9 cellular contexts compared by ENCODE assay signal in the genomic region with DNA sequence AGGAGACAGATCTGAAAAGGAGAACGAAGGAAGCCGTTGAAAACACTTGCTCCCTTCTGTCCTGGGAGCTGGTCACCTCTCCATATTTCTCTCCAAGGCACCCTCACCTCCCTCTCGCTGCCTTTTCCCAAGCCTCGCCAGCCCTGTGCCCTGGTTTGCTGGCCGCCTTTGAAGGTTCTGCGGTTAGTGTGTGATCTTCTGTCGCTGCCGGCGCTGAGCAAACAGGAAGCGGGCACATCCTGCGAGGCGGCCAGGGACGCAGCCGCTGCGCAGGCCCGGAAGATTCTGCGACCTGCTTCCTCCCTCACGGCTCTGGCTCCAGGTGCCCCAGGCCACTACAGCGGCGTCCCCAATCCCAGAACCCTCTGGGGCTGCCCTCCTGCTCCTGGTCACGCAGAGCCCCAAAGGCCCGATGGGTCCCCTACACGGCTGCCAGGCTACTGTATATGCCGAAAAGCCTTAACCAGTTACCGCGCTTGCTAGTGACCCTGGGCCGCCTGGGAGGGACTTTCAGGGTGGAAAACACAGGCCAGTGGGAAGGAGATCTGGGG. TPM values are rescaled to one million over a fixed set of nuclear protein-coding genes. Genes with fewer than 3 reads are reported as not detected.
DNase-seq lines count a peak whose midpoint lies in the region; ATAC-seq and TF ChIP-seq lines count a peak whose summit lies in the region.
"Had no signal": no experiment of that assay in that cellular context is flagged by ENCODE, and none has a peak within 500 bp of the region (broad histone marks: within the 10 kb centered on the region; RNA-seq: fewer than 3 reads in every experiment).

No MANE protein-coding gene starts in this region.

- H3K4me3 ChIP-seq in MM.1S (ENCODE audit: low read length) (peak overlapping the region; percentile 61), SJCRH30 (no peak overlapping the region)

- H3K4me1 Mint-ChIP-seq in activated CD8-positive, alpha-beta T cell treated with anti-CD3 and anti-CD28 coated beads, Interleukin-2, amount 10 ng/mL, durations not matched to agents 7 days and 5 days (ENCODE audit: low read depth) = peaks cover 60% of the 10 kb centered on the region
- peaks cover 1% of the 10 kb centered on the region for H3K4me1 Mint-ChIP-seq in progenitor cell of endocrine pancreas (ENCODE audit: low read depth)
- H3K4me1 Mint-ChIP-seq: neural crest cell had no signal

- H3K79me2 ChIP-seq in MM.1S (ENCODE audit: low read length) = peaks cover 37% of the 10 kb centered on the region

- H3K9me3 ChIP-seq in MM.1S (replicated peaks; ENCODE audit: insufficient read depth, low read length) (no peaks in the 10 kb centered on the region), SJCRH30 (replicated peaks) (no peaks in the 10 kb centered on the region)

- H3K4me3 Mint-ChIP-seq in activated CD8-positive, alpha-beta T cell treated with anti-CD3 and anti-CD28 coated beads, Interleukin-2, amount 10 ng/mL, durations not matched to agents 7 days and 5 days = peak overlapping the region; percentile 69
- no peak overlapping the region for H3K4me3 Mint-ChIP-seq in progenitor cell of endocrine pancreas (ENCODE audit: low read depth)
- H3K4me3 Mint-ChIP-seq: neural crest cell had no signal

- H4K20me1 ChIP-seq in MM.1S (ENCODE audit: insufficient read depth, low read length) = no peaks in the 10 kb centered on the region; the same call in 1 of the 2 replicates

- CTCF ChIA-PET in activated CD8-positive, alpha-beta T cell treated with anti-CD3 and anti-CD28 coated beads, Interleukin-2, amount 10 ng/mL, durations not matched to agents 7 days and 5 days (lab: Charles Lee) = interaction anchor here (1.1 to 3.2 kb wide), 3 partner anchors 17 to 33 kb away, joined by 4 to 12 read pairs (median 10); no protein-coding TSS in a partner anchor

- intact Hi-C loops in Right ventricle myocardium superior (cut with DNase I) = no loop called here

- no peak for TF ChIP-seq CTCF in MM.1S (IDR thresholded peaks at IDR 0.05; ENCODE audit: low read length)
- no peak for TF ChIP-seq CTCF in progenitor cell of endocrine pancreas (IDR thresholded peaks at IDR 0.05; ENCODE audit: unreplicated experiment)

- H3K4me2 ChIP-seq in MM.1S (ENCODE audit: low read depth, low read length) = peak overlapping the region; percentile 84

- ATAC-seq in GM19395 (IDR thresholded peaks at IDR 0.05; ENCODE audit: unreplicated experiment) = peak; percentile 28
- ATAC-seq in activated CD8-positive, alpha-beta T cell treated with anti-CD3 and anti-CD28 coated beads, Interleukin-2, amount 10 ng/mL, durations not matched to agents 7 days and 5 days = peak; percentile 40
- peak; percentile 68 for ATAC-seq in Right ventricle myocardium superior (ENCODE audit: poor library complexity)

- POLR2A ChIA-PET in activated CD8-positive, alpha-beta T cell treated with anti-CD3 and anti-CD28 coated beads, Interleukin-2, amount 10 ng/mL, durations not matched to agents 7 days and 5 days (lab: Charles Lee) = interaction anchor here (1.8 to 10.3 kb wide), 4 partner anchors 8 to 32 kb away, joined by 8 to 165 read pairs (median 86); no protein-coding TSS in a partner anchor

- H3K36me3 Mint-ChIP-seq in activated CD8-positive, alpha-beta T cell treated with anti-CD3 and anti-CD28 coated beads, Interleukin-2, amount 10 ng/mL, durations not matched to agents 7 days and 5 days (ENCODE audit: low read depth) = peaks cover 29% of the 10 kb centered on the region
- peaks cover 1% of the 10 kb centered on the region for H3K36me3 Mint-ChIP-seq in progenitor cell of endocrine pancreas (ENCODE audit: insufficient read depth)

- H2AFZ ChIP-seq in MM.1S (ENCODE audit: low read length) = peak overlapping the region; percentile 29; the same call in 1 of the 2 replicates

- peak overlapping the region; percentile 94 for H3K27ac Mint-ChIP-seq in activated CD8-positive, alpha-beta T cell treated with anti-CD3 and anti-CD28 coated beads, Interleukin-2, amount 10 ng/mL, durations not matched to agents 7 days and 5 days
- H3K27ac Mint-ChIP-seq in progenitor cell of endocrine pancreas = no peak overlapping the region

- peaks cover 57% of the 10 kb centered on the region for H3K4me1 ChIP-seq in MM.1S (ENCODE audit: low read length)
- H3K4me1 ChIP-seq in SJCRH30 = no peaks in the 10 kb centered on the region

- H3K27me3 ChIP-seq in MM.1S (replicated peaks; ENCODE audit: insufficient read depth, low read length) (no peaks in the 10 kb centered on the region), SJCRH30 (no peaks in the 10 kb centered on the region)

- H3K9me2 ChIP-seq in MM.1S (replicated peaks; ENCODE audit: insufficient read depth, low read length) = no peaks in the 10 kb centered on the region

- H3K9ac ChIP-seq in MM.1S (ENCODE audit: low read length) = peak overlapping the region; percentile 90

- H3K27ac ChIP-seq in MM.1S (ENCODE audit: low read length) (peak overlapping the region; percentile 98), SJCRH30 (no peak overlapping the region)

- no peaks in the 10 kb centered on the region for H3K36me3 ChIP-seq in MM.1S (replicated peaks; ENCODE audit: insufficient read depth, low read length)
- H3K36me3 ChIP-seq in SJCRH30 = no peaks in the 10 kb centered on the region

- no peaks in the 10 kb centered on the region for H3K9me3 Mint-ChIP-seq in activated CD8-positive, alpha-beta T cell treated with anti-CD3 and anti-CD28 coated beads, Interleukin-2, amount 10 ng/mL, durations not matched to agents 7 days and 5 days (ENCODE audit: insufficient read depth)
- H3K9me3 Mint-ChIP-seq in progenitor cell of endocrine pancreas (ENCODE audit: low read depth) = peaks cover 7% of the 10 kb centered on the region

- H3K27me3 Mint-ChIP-seq in activated CD8-positive, alpha-beta T cell treated with anti-CD3 and anti-CD28 coated beads, Interleukin-2, amount 10 ng/mL, durations not matched to agents 7 days and 5 days (ENCODE audit: low read depth) = no peaks in the 10 kb centered on the region
- H3K27me3 Mint-ChIP-seq in progenitor cell of endocrine pancreas = no peaks in the 10 kb centered on the region

- peak; percentile 90 for DNase-seq in MM.1S
- peak; percentile 81 for DNase-seq in activated CD8-positive, alpha-beta T cell treated with anti-CD3 and anti-CD28 coated beads, Interleukin-2, amount 10 ng/mL, durations not matched to agents 7 days and 5 days
- peak; percentile 74 for DNase-seq in Right ventricle myocardium superior
- peak; percentile 56 to 62 for DNase-seq in stimulated activated CD4-positive, alpha-beta T cell treated with anti-CD3 and anti-CD28 coated beads, Interleukin-4, amount 100 ng/mL, for 4 hours
- DNase-seq in SJCRH30 = no peak
- DNase-seq in progenitor cell of endocrine pancreas (ENCODE audit: low spot score, unreplicated experiment) = no peak
- no peak for DNase-seq in NCI-H774 (lab: John Stamatoyannopoulos, UW)

- peaks cover 60% of the 10 kb centered on the region for H3F3A ChIP-seq in MM.1S (ENCODE audit: insufficient read depth, low read length)

RNA-seq across cellular contexts. Expression of a gene that starts 2.5 kb away (rescaled TPM):
- 100 to 1,000 TPM; 286 to 303 TPM for total RNA-seq in activated CD8-positive, alpha-beta T cell treated with anti-CD3 and anti-CD28 coated beads, Interleukin-2, amount 10 ng/mL, durations not matched to agents 7 days and 5 days
- total RNA-seq in Right ventricle myocardium superior = 2.2 TPM
- total RNA-seq in SJCRH30 (2014; rRNA removed; shearing (Covaris generic)) = 0.05 TPM in 1 of 2 replicates, not detected in the other
- total RNA-seq in progenitor cell of endocrine pancreas = not detected in 2 replicates
- total RNA-seq: neural crest cell had no signal

RNA-seq across cellular contexts. Expression of a gene that starts 38.5 kb away (rescaled TPM):
- total RNA-seq in activated CD8-positive, alpha-beta T cell treated with anti-CD3 and anti-CD28 coated beads, Interleukin-2, amount 10 ng/mL, durations not matched to agents 7 days and 5 days = 1 to 10 TPM; 1.6 to 1.7 TPM
- 0.73 TPM for total RNA-seq in Right ventricle myocardium superior
- total RNA-seq in SJCRH30 (2014; rRNA removed; shearing (Covaris generic)) = 0.14 and 0.25 TPM in 2 replicates
- 0.11 TPM in 1 of 2 replicates, not detected in the other for total RNA-seq in progenitor cell of endocrine pancreas

Comparison
In these comparisons a context has a peak if more than half of its experiments do, and no peak if none do; other contexts are left out.
1. DNase-seq: peak in MM.1S (single experiment), activated CD8-positive, alpha-beta T cell treated with anti-CD3 and anti-CD28 coated beads, Interleukin-2, amount 10 ng/mL, durations not matched to agents 7 days and 5 days (single experiment), Right ventricle myocardium superior (single experiment) and stimulated activated CD4-positive, alpha-beta T cell treated with anti-CD3 and anti-CD28 coated beads, Interleukin-4, amount 100 ng/mL, for 4 hours (2 of 2); none in SJCRH30 (0 of 2), progenitor cell of endocrine pancreas (single experiment) and NCI-H774 (single experiment).
2. RNA of a gene that starts 2.5 kb away (total RNA-seq): 286 to 303 TPM in activated CD8-positive, alpha-beta T cell treated with anti-CD3 and anti-CD28 coated beads, Interleukin-2, amount 10 ng/mL, durations not matched to agents 7 days and 5 days; 2.2 TPM in Right ventricle myocardium superior (single experiment), 0.05 TPM in SJCRH30 and not detected in progenitor cell of endocrine pancreas; every median in the first group is over 10 times any median in the second.
3. Peak in every context shown above with its lines, with median percentiles within 50 percentile points of each other: ATAC-seq.